Comparison of ENCODE assay signal across 20 cellular contexts in genomic region chr5:168648016-168648415, GRCh38.
"Had no signal": no experiment of that assay in that cellular context is flagged by ENCODE, and none has a peak within 500 bp of the region (broad histone marks: within the 10 kb centered on the region; RNA-seq: fewer than 3 reads in every experiment).

No MANE protein-coding gene starts in this region.

- H3K4me1 ChIP-seq: colonic mucosa, esophagus muscularis mucosa, gastroesophageal sphincter, left lung, lower lobe of right lung had no signal

- H3K4me1 Mint-ChIP-seq: memory B cell; naive B cell; naive thymus-derived CD8-positive, alpha-beta T cell had no signal

- H3K27ac Mint-ChIP-seq: dendritic cell treated with granulocyte-macrophage colony-stimulating factor and Interleukin-4, amounts not matched to agents 40 ng/mL and 50 ng/mL, for 4 days; effector memory CD8-positive, alpha-beta T cell; endodermal cell; memory B cell; naive B cell; naive thymus-derived CD8-positive, alpha-beta T cell had no signal

- H3K9me3 ChIP-seq: colonic mucosa, esophagus muscularis mucosa, gastroesophageal sphincter, left lung, lower lobe of right lung, mucosa of descending colon had no signal

- H3K36me3 ChIP-seq: colonic mucosa, esophagus muscularis mucosa, gastroesophageal sphincter, heart left ventricle, left lung, lower lobe of right lung had no signal

- DNase-seq: colonic mucosa; cortex of kidney; effector CD8-positive, alpha-beta T cell; effector memory CD8-positive, alpha-beta T cell; endodermal cell; foreskin keratinocyte; heart left ventricle; hippocampal formation; left cardiac atrium; left lung; left ventricle myocardium superior; lower lobe of right lung; mesendoderm; mucosa of descending colon; naive B cell; naive thymus-derived CD8-positive, alpha-beta T cell had no signal

- H3K27ac ChIP-seq: colonic mucosa, esophagus muscularis mucosa, foreskin keratinocyte, gastroesophageal sphincter, heart left ventricle, left lung, lower lobe of right lung had no signal

- H3K9me3 Mint-ChIP-seq: dendritic cell treated with granulocyte-macrophage colony-stimulating factor and Interleukin-4, amounts not matched to agents 40 ng/mL and 50 ng/mL, for 4 days; effector memory CD8-positive, alpha-beta T cell had no signal

- H3K27me3 ChIP-seq: colonic mucosa, esophagus muscularis mucosa, foreskin keratinocyte, gastroesophageal sphincter, heart left ventricle, left lung had no signal

- H3K4me3 ChIP-seq: colonic mucosa, esophagus muscularis mucosa, gastroesophageal sphincter, heart left ventricle, left lung, lower lobe of right lung, mucosa of descending colon had no signal

- H3K4me3 Mint-ChIP-seq: dendritic cell treated with granulocyte-macrophage colony-stimulating factor and Interleukin-4, amounts not matched to agents 40 ng/mL and 50 ng/mL, for 4 days; effector memory CD8-positive, alpha-beta T cell; endodermal cell; memory B cell; naive B cell; naive thymus-derived CD8-positive, alpha-beta T cell had no signal

- H3K36me3 Mint-ChIP-seq: memory B cell, naive B cell had no signal
